ENCODE assay signal across 1 cellular context in the genomic region with DNA sequence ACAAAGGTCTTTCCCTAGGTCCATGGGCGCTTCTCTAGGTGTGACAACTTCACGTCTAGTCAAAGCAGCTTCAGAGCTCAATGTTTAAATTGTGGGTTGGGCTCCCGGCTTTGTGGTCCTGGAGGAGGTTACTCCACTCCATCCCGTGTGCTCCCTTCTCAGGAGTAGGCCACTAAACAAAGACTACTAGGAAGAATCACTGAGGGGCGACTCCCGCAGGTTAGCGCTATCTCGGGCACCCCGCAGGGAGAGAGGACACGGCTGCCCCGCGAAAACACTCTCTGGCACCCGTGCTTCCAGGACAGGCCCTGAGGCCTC.
TF ChIP-seq lines count a peak whose summit lies in the region.

No MANE protein-coding gene starts in this region.

TF ChIP-seq in H1, 55 proteins besides CTCF, POLR2A, EP300 and RAD21:
- TF ChIP-seq RXRA (IDR thresholded peaks at IDR 0.05; ENCODE audit: insufficient read depth, low read depth, low read length) (no peak), KDM5A (IDR thresholded peaks at IDR 0.05; ENCODE audit: low read length) (no peak), NANOG (IDR thresholded peaks at IDR 0.05; ENCODE audit: insufficient read depth, low read depth, low read length, poor library complexity, severe bottlenecking) (no peak), SP1 (IDR thresholded peaks at IDR 0.05; ENCODE audit: low read depth, low read length) (no peak), BRCA1 (IDR thresholded peaks at IDR 0.05; ENCODE audit: low read depth, low read length) (no peak), SIX5 (IDR thresholded peaks at IDR 0.05; ENCODE audit: low read depth, low read length) (no peak), SAP30 (IDR thresholded peaks at IDR 0.05; ENCODE audit: insufficient read depth, insufficient replicate concordance, low read length) (no peak), YY1 (IDR thresholded peaks at IDR 0.05; ENCODE audit: low read depth, low read length) (no peak), EZH2 (IDR thresholded peaks at IDR 0.05; ENCODE audit: low read depth, low read length, severe bottlenecking) (no peak), JUN (IDR thresholded peaks at IDR 0.05; ENCODE audit: low read depth, low read length) (no peak), RFX5 (IDR thresholded peaks at IDR 0.05; ENCODE audit: borderline replicate concordance, low read depth, low read length) (no peak), KDM1A (IDR thresholded peaks at IDR 0.05; ENCODE audit: borderline replicate concordance, low read length) (no peak), MAFK (IDR thresholded peaks at IDR 0.05; ENCODE audit: low read depth, low read length) (no peak), CBX5 (IDR thresholded peaks at IDR 0.05; ENCODE audit: low read depth, low read length) (no peak)
- TF ChIP-seq, protein P1, sequence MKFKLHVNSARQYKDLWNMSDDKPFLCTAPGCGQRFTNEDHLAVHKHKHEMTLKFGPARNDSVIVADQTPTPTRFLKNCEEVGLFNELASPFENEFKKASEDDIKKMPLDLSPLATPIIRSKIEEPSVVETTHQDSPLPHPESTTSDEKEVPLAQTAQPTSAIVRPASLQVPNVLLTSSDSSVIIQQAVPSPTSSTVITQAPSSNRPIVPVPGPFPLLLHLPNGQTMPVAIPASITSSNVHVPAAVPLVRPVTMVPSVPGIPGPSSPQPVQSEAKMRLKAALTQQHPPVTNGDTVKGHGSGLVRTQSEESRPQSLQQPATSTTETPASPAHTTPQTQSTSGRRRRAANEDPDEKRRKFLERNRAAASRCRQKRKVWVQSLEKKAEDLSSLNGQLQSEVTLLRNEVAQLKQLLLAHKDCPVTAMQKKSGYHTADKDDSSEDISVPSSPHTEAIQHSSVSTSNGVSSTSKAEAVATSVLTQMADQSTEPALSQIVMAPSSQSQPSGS (IDR thresholded peaks at IDR 0.05; ENCODE audit: low read length): no peak
TF ChIP-seq in H1: peak in this region for 0.
